8 cellular contexts compared by ENCODE assay signal in genomic region chr4:128811571-128812359, GRCh38. TPM values are rescaled to one million over a fixed set of nuclear protein-coding genes. Genes with fewer than 3 reads are reported as not detected.
DNase-seq lines count a peak whose midpoint lies in the region; ATAC-seq and FAIRE-seq lines count a peak whose summit lies in the region.

No MANE protein-coding gene starts in this region.

- peak; percentile 80 for FAIRE-seq in GM19239 (lab: Jason Lieb, UNC)

- H3K27me3 ChIP-seq in BLaER1: no peaks in the 10 kb centered on the region

- H4K20me1 ChIP-seq in BLaER1: peaks cover 46% of the 10 kb centered on the region

- peak overlapping the region; percentile 94 for H3K4me3 ChIP-seq in BLaER1

- ATAC-seq in HG03439 (IDR thresholded peaks at IDR 0.05; ENCODE audit: unreplicated experiment) (peak; percentile 49), left lobe of liver (peak; percentile 70)

- H3K9ac ChIP-seq in BLaER1: peak overlapping the region; percentile 95

- H3K9me3 ChIP-seq in BLaER1: no peaks in the 10 kb centered on the region; the same call in 1 of the 2 replicates

- H3K4me2 ChIP-seq in BLaER1: peak overlapping the region; percentile 94

- H3K27ac ChIP-seq in BLaER1 (peak overlapping the region; percentile 96), cingulate gyrus (ENCODE audit: low read depth, low read length) (peak overlapping the region; percentile 60)

- peak; percentile 69 for DNase-seq in GM19239 (ENCODE audit: insufficient read length, low spot score)
- peak; percentile 82 for DNase-seq in NCI-H460 (ENCODE audit: extremely low read depth, low read depth)
- DNase-seq in activated CD4-positive, alpha-beta T cell treated with anti-CD3 and anti-CD28 coated beads for 4 hours: peak; percentile 86
- peak; percentile 95 for DNase-seq in left lobe of liver (ENCODE audit: low spot score)
- peak; percentile 88 for DNase-seq in stimulated activated CD4-positive, alpha-beta T cell treated with anti-CD3 and anti-CD28 coated beads, Interleukin-2, amount 100 ng/mL, for 4 hours (ENCODE audit: low read depth)

- H3K36me3 ChIP-seq in BLaER1: peaks cover 7% of the 10 kb centered on the region; the same call in 1 of the 2 replicates

- H3K4me1 ChIP-seq in BLaER1: peaks cover 32% of the 10 kb centered on the region

RNA-seq across cellular contexts. Expression of gene JADE1, which starts 2.3 kb away (rescaled TPM):
- 26.7 TPM in 2 replicates for total RNA-seq in NCI-H460 (2014; rRNA removed; shearing (Covaris generic))
- polyA plus RNA-seq in NCI-H460 (2014; cell fraction: nucleus; rRNA removed): 26.3 and 26.6 TPM in 2 replicates
- total RNA-seq in left lobe of liver: 12.8 TPM

Comparison
In these comparisons a context has a peak if more than half of its experiments do, and no peak if none do; other contexts are left out.
1. Peak in every context shown above with its lines: DNase-seq, ATAC-seq, H3K4me3 ChIP-seq and H3K27ac ChIP-seq.